ENCODE assay signal across 28 cellular contexts in genomic region chr2:194564422-194564821, GRCh38.
"Had no signal": no experiment of that assay in that cellular context is flagged by ENCODE, and none has a peak within 500 bp of the region (broad histone marks: within the 10 kb centered on the region; RNA-seq: fewer than 3 reads in every experiment).

No MANE protein-coding gene starts in this region.

- H3K27me3 ChIP-seq: ascending aorta, body of pancreas, brain microvascular endothelial cell, breast epithelium had no signal

- H3K9me3 ChIP-seq: ascending aorta, breast epithelium had no signal

- H3K4me3 ChIP-seq: ascending aorta, body of pancreas, breast epithelium had no signal

- H3K4me1 ChIP-seq: ascending aorta, body of pancreas, breast epithelium had no signal

- H3K27ac ChIP-seq: ascending aorta, body of pancreas, brain microvascular endothelial cell, breast epithelium, VCaP had no signal

- H3K36me3 ChIP-seq: ascending aorta, brain microvascular endothelial cell, breast epithelium had no signal

- ATAC-seq: activated CD8-positive, alpha-beta T cell treated with anti-CD3 and anti-CD28 coated beads for 36 hours; activated naive CD8-positive, alpha-beta T cell treated with anti-CD3 and anti-CD28 coated beads, Interleukin-2, amount 50 U/mL, for 24 hours; body of pancreas had no signal

- DNase-seq: activated B cell treated with CpG ODN at 0.5 μM for 24 hours; activated CD4-positive, alpha-beta memory T cell treated with anti-CD3 and anti-CD28 coated beads for 36 hours; activated CD4-positive, alpha-beta T cell treated with anti-CD3 and anti-CD28 coated beads for 4 hours; activated CD4-positive, alpha-beta T cell treated with anti-CD3 and anti-CD28 coated beads, Interleukin-2, amount 10 ng/mL, durations not matched to agents 24 days and 14 days; activated CD4-positive, alpha-beta T cell treated with anti-CD3 and anti-CD28 coated beads, Interleukin-2, amount 50 U/mL, for 1 hour; activated CD4-positive, alpha-beta T cell treated with anti-CD3 and anti-CD28 coated beads, Interleukin-2, amount 50 U/mL, for 4 hours; activated CD4-positive, CD25-positive, alpha-beta regulatory T cell treated with anti-CD3 and anti-CD28 coated beads, Interleukin-2, amount 50 U/mL, for 72 hours; activated CD8-positive, alpha-beta memory T cell treated with anti-CD3 and anti-CD28 coated beads, Interleukin-2, amount 50 U/mL, for 4 hours; activated CD8-positive, alpha-beta T cell treated with anti-CD3 and anti-CD28 coated beads for 36 hours; activated effector memory CD4-positive, alpha-beta T cell treated with Interleukin-2 at 50 U/mL for 16 hours; activated gamma-delta T cell; activated naive CD4-positive, alpha-beta T cell treated with anti-CD3 and anti-CD28 coated beads, Interleukin-2, amount 10 ng/mL, durations not matched to agents 7 days and 5 days; activated naive CD4-positive, alpha-beta T cell treated with Interleukin-2 at 50 U/mL for 16 hours; activated naive CD8-positive, alpha-beta T cell treated with anti-CD3 and anti-CD28 coated beads, Interleukin-2, amount 10 ng/mL, durations not matched to agents 7 days and 5 days; activated naive CD8-positive, alpha-beta T cell treated with anti-CD3 and anti-CD28 coated beads, Interleukin-2, amount 50 U/mL, for 24 hours; activated T-cell treated with anti-CD3 and anti-CD28 coated beads for 4 hours; activated T-cell treated with anti-CD3 and anti-CD28 coated beads, Interleukin-2, amount 50 U/mL, for 1 hour; activated T-cell treated with anti-CD3 and anti-CD28 coated beads, Interleukin-2, amount 50 U/mL, for 48 hours; amygdala; anterior cingulate cortex; body of pancreas; brain microvascular endothelial cell; central memory CD4-positive, alpha-beta T cell; T-helper 2 cell; T-helper 9 cell had no signal
